In the genomic region with DNA sequence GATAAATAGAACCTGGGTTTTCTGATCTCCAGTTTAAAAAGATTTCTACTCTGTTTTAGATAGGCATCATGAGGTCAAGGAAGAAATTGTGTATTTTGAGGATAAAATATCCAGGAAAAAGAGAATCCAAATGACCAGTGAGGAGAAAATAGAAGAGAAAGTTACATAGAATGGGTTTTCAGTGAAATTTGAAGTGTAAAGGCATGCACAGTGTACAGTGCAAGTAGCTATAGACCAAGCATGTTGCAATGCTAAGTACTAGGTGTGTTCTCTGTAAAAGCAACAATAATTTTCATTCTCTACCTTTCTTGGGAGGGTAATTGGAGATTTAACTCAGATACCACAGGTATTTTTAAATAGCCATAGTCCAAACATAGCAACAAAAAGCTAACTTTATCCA, we compare ENCODE assay signal across 18 cellular contexts. TPM values are rescaled to one million over a fixed set of nuclear protein-coding genes. Genes with fewer than 3 reads are reported as not detected.
DNase-seq lines count a peak whose midpoint lies in the region; ATAC-seq and TF ChIP-seq lines count a peak whose summit lies in the region.
"Had no signal": no experiment of that assay in that cellular context is flagged by ENCODE, and none has a peak within 500 bp of the region (broad histone marks: within the 10 kb centered on the region; RNA-seq: fewer than 3 reads in every experiment).

No MANE protein-coding gene starts in this region.

- H3K9me3 ChIP-seq in T-helper 17 cell (ENCODE audit: control insufficient read depth, low read length, poor library complexity, severe bottlenecking) (no peaks in the 10 kb centered on the region), left lung (no peaks in the 10 kb centered on the region)

- no peak for DNase-seq in activated naive CD4-positive, alpha-beta T cell treated with anti-CD3 and anti-CD28 coated beads for 36 hours
- DNase-seq in activated naive CD4-positive, alpha-beta T cell treated with anti-CD3 and anti-CD28 coated beads, Interleukin-2, amount 50 U/mL, for 16 hours, result no peak
- DNase-seq in T-helper 17 cell, result no peak
- no peak for DNase-seq in left lung
- no peak for DNase-seq in T1000 (lab: John Stamatoyannopoulos, UW)
- no peak for DNase-seq in activated T-cell treated with anti-CD3 and anti-CD28 coated beads, Interleukin-2, amount 50 U/mL, for 48 hours
- no peak for DNase-seq in NCI-H2107 treated with DMSO at 0.1 percent for 48 hours (lab: John Stamatoyannopoulos, UW; ENCODE audit: unreplicated experiment)
- DNase-seq: Calu3, DMS79 treated with DMSO at 0.1 percent for 48 hours, GF-D8, KG1, NCI-H1092, NCI-H1694 treated with DMSO at 0.1 percent for 48 hours, NCI-H446, NCI-H524 treated with DMSO at 0.1 percent for 48 hours, SHP77 had no signal

- H3K36me3 Mint-ChIP-seq in activated naive CD4-positive, alpha-beta T cell treated with anti-CD3 and anti-CD28 coated beads for 36 hours (ENCODE audit: low read depth), result peaks cover 17% of the 10 kb centered on the region
- no peaks in the 10 kb centered on the region for H3K36me3 Mint-ChIP-seq in T-helper 17 cell (ENCODE audit: low read depth)

- H3K4me3 Mint-ChIP-seq in activated naive CD4-positive, alpha-beta T cell treated with anti-CD3 and anti-CD28 coated beads for 36 hours, result no peak overlapping the region
- H3K4me3 Mint-ChIP-seq in T-helper 17 cell, result no peak overlapping the region

- H3K27me3 ChIP-seq in left lung, result no peaks in the 10 kb centered on the region

- H3K27me3 Mint-ChIP-seq in activated naive CD4-positive, alpha-beta T cell treated with anti-CD3 and anti-CD28 coated beads for 36 hours (ENCODE audit: low read depth), result no peaks in the 10 kb centered on the region
- H3K27me3 Mint-ChIP-seq in T-helper 17 cell, result no peaks in the 10 kb centered on the region

- H3K27ac ChIP-seq in left lung, result no peak overlapping the region
- H3K27ac ChIP-seq: RWPE1 had no signal

- intact Hi-C loops in activated naive CD4-positive, alpha-beta T cell treated with anti-CD3 and anti-CD28 coated beads for 36 hours (cut with micrococcal nuclease), result no loop called here
- intact Hi-C loops in left lung (cut with DNase I), result no loop called here

- ATAC-seq in T-helper 17 cell (no peak), left lung (peak; percentile 75)
- ATAC-seq: Panc1 had no signal

- CTCF ChIA-PET in activated naive CD4-positive, alpha-beta T cell treated with anti-CD3 and anti-CD28 coated beads for 36 hours (lab: Charles Lee), result no interaction called here

- H3K4me1 Mint-ChIP-seq in activated naive CD4-positive, alpha-beta T cell treated with anti-CD3 and anti-CD28 coated beads for 36 hours (ENCODE audit: low read depth), result no peaks in the 10 kb centered on the region
- peaks cover 10% of the 10 kb centered on the region for H3K4me1 Mint-ChIP-seq in T-helper 17 cell

- no peak overlapping the region for H3K4me3 ChIP-seq in left lung

- H3K4me1 ChIP-seq in left lung, result peaks cover 0 to 9% of the 10 kb centered on the region in 2 donors

- peaks cover 0 to 4% of the 10 kb centered on the region in 2 donors for H3K36me3 ChIP-seq in left lung

- no peak for TF ChIP-seq CTCF in left lung (IDR thresholded peaks at IDR 0.05)

- H3K9me3 Mint-ChIP-seq in activated naive CD4-positive, alpha-beta T cell treated with anti-CD3 and anti-CD28 coated beads for 36 hours, result no peaks in the 10 kb centered on the region

- H3K27ac Mint-ChIP-seq in activated naive CD4-positive, alpha-beta T cell treated with anti-CD3 and anti-CD28 coated beads for 36 hours, result peak overlapping the region; percentile 7
- H3K27ac Mint-ChIP-seq in T-helper 17 cell, result peak overlapping the region; percentile 1

RNA-seq across cellular contexts. Expression of gene CDK1, which starts 22.6 kb away (rescaled TPM):
- total RNA-seq in activated naive CD4-positive, alpha-beta T cell treated with anti-CD3 and anti-CD28 coated beads for 36 hours, result 100 to 1,000 TPM; 173 to 180 TPM
- total RNA-seq in T-helper 17 cell (1 to 10 TPM in 1 of 2 donors, under 1 TPM in 1; 0.67 to 1.4 TPM), left lung (10 to 100 TPM in 1 of 2 donors, 1 to 10 TPM in 1; 9.2 to 32.5 TPM)

Comparison
In these comparisons a context has a peak if more than half of its experiments do, and no peak if none do; other contexts are left out.
1. RNA of gene CDK1, which starts 22.6 kb away (total RNA-seq): 173 to 180 TPM in activated naive CD4-positive, alpha-beta T cell treated with anti-CD3 and anti-CD28 coated beads for 36 hours; 9.2 to 32.5 TPM in left lung and 0.67 to 1.4 TPM in T-helper 17 cell; every median in the first group is over 4 times any median in the second.